ENCODE assay signal across 9 cellular contexts in the genomic region with DNA sequence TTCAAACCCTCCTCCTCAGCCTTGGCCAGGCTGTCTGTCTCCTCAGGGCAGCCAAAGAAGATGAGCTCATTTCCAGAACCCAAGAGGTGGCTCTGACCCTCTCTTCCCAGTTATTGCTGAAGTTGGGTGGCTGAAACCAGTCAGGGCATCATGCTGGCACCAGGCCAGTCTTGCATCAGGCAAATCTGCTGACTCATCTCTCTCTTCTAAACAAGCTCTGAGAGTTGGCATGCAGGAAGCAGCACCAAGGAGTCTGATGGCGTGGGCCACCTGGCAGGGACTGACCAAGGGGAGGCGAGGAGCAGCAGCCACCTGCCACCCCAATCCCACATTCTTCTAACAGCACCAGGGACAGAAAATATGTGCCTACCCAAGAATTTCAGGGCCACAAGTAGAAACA.
DNase-seq lines count a peak whose midpoint lies in the region; ATAC-seq and TF ChIP-seq lines count a peak whose summit lies in the region.
"Had no signal": no experiment of that assay in that cellular context is flagged by ENCODE, and none has a peak within 500 bp of the region (broad histone marks: within the 10 kb centered on the region; RNA-seq: fewer than 3 reads in every experiment).

No MANE protein-coding gene starts in this region.

- H3K4me1 ChIP-seq in stomach, result no peaks in the 10 kb centered on the region

- TF ChIP-seq EP300 in stomach (IDR thresholded peaks at IDR 0.05), result no peak

- H3K4me3 Mint-ChIP-seq in activated T-cell treated with anti-CD3 and anti-CD28 coated beads, Interleukin-2, amount 50 U/mL, for 24 hours, result no peak overlapping the region
- H3K4me3 Mint-ChIP-seq: CD4-positive, alpha-beta memory T cell had no signal

- H3K27me3 Mint-ChIP-seq in activated T-cell treated with anti-CD3 and anti-CD28 coated beads, Interleukin-2, amount 50 U/mL, for 24 hours, result no peaks in the 10 kb centered on the region
- H3K27me3 Mint-ChIP-seq: CD4-positive, alpha-beta memory T cell had no signal

- DNase-seq in activated T-cell treated with anti-CD3 and anti-CD28 coated beads, Interleukin-2, amount 50 U/mL, for 24 hours, result no peak
- DNase-seq in activated T-cell treated with anti-CD3 and anti-CD28 coated beads for 4 hours, result no peak
- DNase-seq in NCI-H460 (ENCODE audit: extremely low read depth, low read depth), result peak; percentile 36
- DNase-seq in erythroblast (lab: John Stamatoyannopoulos, UW), result peak; percentile 44 to 68
- DNase-seq in stomach, result peak; percentile 59
- DNase-seq in NCI-H146 treated with DMSO at 0.1 percent for 48 hours (lab: John Stamatoyannopoulos, UW; ENCODE audit: unreplicated experiment), result no peak
- DNase-seq in iPS-NIHi7 (ENCODE audit: extremely low spot score), result no peak
- DNase-seq: CD4-positive, alpha-beta memory T cell had no signal

- H3K9me3 ChIP-seq in stomach, result no peaks in the 10 kb centered on the region

- no peaks in the 10 kb centered on the region for H3K36me3 ChIP-seq in stomach

- 48 to 100% (median 71%) methylated on average over 1 to 2 of the region's 2 CpGs for WGBS in stomach, 5 donors

- no peaks in the 10 kb centered on the region for H3K9me3 Mint-ChIP-seq in activated T-cell treated with anti-CD3 and anti-CD28 coated beads, Interleukin-2, amount 50 U/mL, for 24 hours
- H3K9me3 Mint-ChIP-seq: CD4-positive, alpha-beta memory T cell had no signal

- no peak for TF ChIP-seq POLR2A in erythroblast (IDR thresholded peaks at IDR 0.05; ENCODE audit: low read length)
- TF ChIP-seq POLR2A in stomach (IDR thresholded peaks at IDR 0.05), result no peak

- no peak for TF ChIP-seq CTCF in stomach (IDR thresholded peaks at IDR 0.05)

- H3K4me3 ChIP-seq in stomach, result no peak overlapping the region

- H3K27me3 ChIP-seq in stomach, result no peaks in the 10 kb centered on the region

- peaks cover 13% of the 10 kb centered on the region for H3K4me1 Mint-ChIP-seq in activated T-cell treated with anti-CD3 and anti-CD28 coated beads, Interleukin-2, amount 50 U/mL, for 24 hours (ENCODE audit: low read depth)

- intact Hi-C loops in stomach (cut with DNase I; ENCODE audit: low total_unique reads), result no loop called here

- no peaks in the 10 kb centered on the region for H3K36me3 Mint-ChIP-seq in activated T-cell treated with anti-CD3 and anti-CD28 coated beads, Interleukin-2, amount 50 U/mL, for 24 hours (ENCODE audit: low read depth)
- H3K36me3 Mint-ChIP-seq: CD4-positive, alpha-beta memory T cell had no signal

- ATAC-seq in GM19351 (IDR thresholded peaks at IDR 0.05; ENCODE audit: unreplicated experiment), result no peak

- H3K27ac Mint-ChIP-seq in activated T-cell treated with anti-CD3 and anti-CD28 coated beads, Interleukin-2, amount 50 U/mL, for 24 hours, result peak overlapping the region; percentile 44

- no peak overlapping the region for H3K27ac ChIP-seq in stomach

Comparison
In these comparisons a context has a peak if more than half of its experiments do, and no peak if none do; other contexts are left out.
1. DNase-seq: peak in NCI-H460 (single experiment), erythroblast (2 of 2) and stomach (single experiment); none in activated T-cell treated with anti-CD3 and anti-CD28 coated beads, Interleukin-2, amount 50 U/mL, for 24 hours (single experiment), activated T-cell treated with anti-CD3 and anti-CD28 coated beads for 4 hours (single experiment), NCI-H146 treated with DMSO at 0.1 percent for 48 hours (single experiment) and iPS-NIHi7 (single experiment).